ENCODE assay signal across 19 cellular contexts in the genomic region with DNA sequence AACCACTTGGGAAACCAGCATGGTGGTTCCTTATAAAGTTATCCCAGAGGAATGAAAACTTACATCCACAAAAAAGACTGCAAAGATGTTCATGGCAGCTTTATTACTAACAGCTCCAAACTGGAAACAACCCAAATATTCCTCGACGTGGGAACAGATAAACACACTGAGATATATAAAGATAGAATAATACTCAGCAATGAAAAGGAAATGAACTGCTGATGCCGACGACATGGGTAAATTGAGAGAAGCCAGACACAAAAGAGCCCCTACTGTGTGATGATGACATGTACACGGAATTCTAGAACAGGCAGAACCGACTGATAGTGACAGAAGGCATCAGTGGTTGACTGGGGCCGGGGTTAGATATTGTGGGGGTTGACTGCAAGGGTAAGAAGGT. TPM values are rescaled to one million over a fixed set of nuclear protein-coding genes. Genes with fewer than 3 reads are reported as not detected.
"Had no signal": no experiment of that assay in that cellular context is flagged by ENCODE, and none has a peak within 500 bp of the region (broad histone marks: within the 10 kb centered on the region; RNA-seq: fewer than 3 reads in every experiment).

No MANE protein-coding gene starts in this region.

- H3K27ac ChIP-seq: brain microvascular endothelial cell, colonic mucosa, dorsolateral prefrontal cortex, heart left ventricle, prostate gland had no signal

- H3K9me3 ChIP-seq: colonic mucosa, heart left ventricle, prostate gland, thyroid gland had no signal

- FAIRE-seq: islet of Langerhans had no signal

- H3K4me3 ChIP-seq: colonic mucosa, dorsolateral prefrontal cortex, heart left ventricle, prostate gland, thyroid gland had no signal

- ATAC-seq: activated naive CD4-positive, alpha-beta T cell treated with anti-CD3 and anti-CD28 coated beads, Interleukin-2, amount 50 U/mL, for 72 hours; heart left ventricle; natural killer cell; stimulated activated naive CD8-positive, alpha-beta T cell treated with anti-CD3 and anti-CD28 coated beads, Interleukin-15, Interleukin-2, amounts not matched to agents 100 U/mL and 50 U/mL, for 24 hours; T-cell; WTC11 had no signal

- H3K36me3 ChIP-seq: brain microvascular endothelial cell, colonic mucosa, heart left ventricle, prostate gland, thyroid gland had no signal

- H3K4me1 ChIP-seq: colonic mucosa, prostate gland had no signal

- DNase-seq: activated T-cell treated with anti-CD3 and anti-CD28 coated beads, Interleukin-2, amount 50 U/mL, for 1 hour; aorta; brain microvascular endothelial cell; colonic mucosa; dorsolateral prefrontal cortex; heart left ventricle; midbrain; natural killer cell; stimulated activated CD4-positive, alpha-beta T cell treated with anti-CD3 and anti-CD28 coated beads, Interleukin-12 subunit alpha, Interleukin-12 subunit beta, amount 100 ng/mL, for 4 hours; stimulated activated CD4-positive, alpha-beta T cell treated with anti-CD3 and anti-CD28 coated beads, Interleukin-4, amount 100 ng/mL, for 4 hours; stimulated activated naive CD8-positive, alpha-beta T cell treated with anti-CD3 and anti-CD28 coated beads, Interleukin-15, Interleukin-2, amounts not matched to agents 100 U/mL and 50 U/mL, for 24 hours; T-cell; T-helper 9 cell; thyroid gland had no signal

- H3K27me3 ChIP-seq: brain microvascular endothelial cell, colonic mucosa, dorsolateral prefrontal cortex, heart left ventricle, thyroid gland had no signal

RNA-seq across cellular contexts. Expression of gene PRCD, which starts 9.7 kb away (rescaled TPM):
- total RNA-seq: activated naive CD4-positive, alpha-beta T cell treated with anti-CD3 and anti-CD28 coated beads, Interleukin-2, amount 50 U/mL, for 72 hours had no signal

RNA-seq across cellular contexts. Expression of gene CYGB, which starts 12.0 kb away (rescaled TPM):
- total RNA-seq: activated naive CD4-positive, alpha-beta T cell treated with anti-CD3 and anti-CD28 coated beads, Interleukin-2, amount 50 U/mL, for 72 hours had no signal

RNA-seq across cellular contexts. Expression of gene ST6GALNAC2, which starts 36.1 kb away (rescaled TPM):
- total RNA-seq: activated naive CD4-positive, alpha-beta T cell treated with anti-CD3 and anti-CD28 coated beads, Interleukin-2, amount 50 U/mL, for 72 hours; lung microvascular endothelial cell; WTC11 had no signal
